ENCODE assay signal across 8 cellular contexts in genomic region chrX:129843459-129844306, GRCh38. TPM values are rescaled to one million over a fixed set of nuclear protein-coding genes. Genes with fewer than 3 reads are reported as not detected.
DNase-seq lines count a peak whose midpoint lies in the region; ATAC-seq and FAIRE-seq lines count a peak whose summit lies in the region.

Gene ZDHHC9, minus strand, starts transcription at chrX:129843886. Its CDS starts 1,941 bp downstream, at chrX:129841945.

- H3K9me2 ChIP-seq in Karpas-422 (replicated peaks; ENCODE audit: insufficient read depth, low read length): no peaks in the 10 kb centered on the region

- ATAC-seq in GM21825 (IDR thresholded peaks at IDR 0.05; ENCODE audit: unreplicated experiment) (peak; percentile 97), naive B cell (ENCODE audit: low read depth in 2 of 2) (peak; percentile 96 to 97)
- ATAC-seq in stimulated activated effector memory CD8-positive, alpha-beta T cell treated with anti-CD3 and anti-CD28 coated beads, Interleukin-12 subunit alpha, Interleukin-12 subunit beta, amount 100 ng/mL, for 72 hours: peak; percentile 98

- no peaks in the 10 kb centered on the region for H3K9me3 Mint-ChIP-seq in activated T-helper 1 cell treated with anti-CD3 and anti-CD28 coated beads, Interleukin-12 subunit alpha, Interleukin-12 subunit beta, Interleukin-2, Interleukin-4 antibody, amounts not matched to agents 30 ng/mL and 10 ng/mL and 1 ng/mL, durations not matched to agents 14 hours and 24 hours and 36 hours
- H3K9me3 Mint-ChIP-seq in naive B cell: peaks cover 0 to 2% (median 0%) of the 10 kb centered on the region in 7 donors
- H3K9me3 Mint-ChIP-seq in stimulated activated effector memory CD8-positive, alpha-beta T cell treated with anti-CD3 and anti-CD28 coated beads, Interleukin-12 subunit alpha, Interleukin-12 subunit beta, amount 100 ng/mL, for 72 hours: no peaks in the 10 kb centered on the region

- peak within 1 kb of the TSS; percentile 93 for H3K4me3 Mint-ChIP-seq in activated T-helper 1 cell treated with anti-CD3 and anti-CD28 coated beads, Interleukin-12 subunit alpha, Interleukin-12 subunit beta, Interleukin-2, Interleukin-4 antibody, amounts not matched to agents 30 ng/mL and 10 ng/mL and 1 ng/mL, durations not matched to agents 14 hours and 24 hours and 36 hours
- peak within 1 kb of the TSS; percentile 86 to 97 (median 95) for H3K4me3 Mint-ChIP-seq in naive B cell
- peak within 1 kb of the TSS; percentile 84 for H3K4me3 Mint-ChIP-seq in stimulated activated effector memory CD8-positive, alpha-beta T cell treated with anti-CD3 and anti-CD28 coated beads, Interleukin-12 subunit alpha, Interleukin-12 subunit beta, amount 100 ng/mL, for 72 hours

- H3K4me1 ChIP-seq in Karpas-422 (ENCODE audit: low read length): peaks cover 25% of the 10 kb centered on the region

- peaks cover 13% of the 10 kb centered on the region for H3K36me3 Mint-ChIP-seq in activated T-helper 1 cell treated with anti-CD3 and anti-CD28 coated beads, Interleukin-12 subunit alpha, Interleukin-12 subunit beta, Interleukin-2, Interleukin-4 antibody, amounts not matched to agents 30 ng/mL and 10 ng/mL and 1 ng/mL, durations not matched to agents 14 hours and 24 hours and 36 hours (ENCODE audit: low read depth)
- H3K36me3 Mint-ChIP-seq in naive B cell: no peaks in the 10 kb centered on the region
- H3K36me3 Mint-ChIP-seq in stimulated activated effector memory CD8-positive, alpha-beta T cell treated with anti-CD3 and anti-CD28 coated beads, Interleukin-12 subunit alpha, Interleukin-12 subunit beta, amount 100 ng/mL, for 72 hours: peaks cover 5% of the 10 kb centered on the region

- H3K79me2 ChIP-seq in Karpas-422 (ENCODE audit: low read length): peaks cover 25% of the 10 kb centered on the region

- H3K4me3 ChIP-seq in Karpas-422 (ENCODE audit: low read length): peak within 1 kb of the TSS; percentile 82

- peak within 1 kb of the TSS; percentile 71 for H3K9ac ChIP-seq in Karpas-422 (ENCODE audit: low read length)

- H3K27ac Mint-ChIP-seq in activated T-helper 1 cell treated with anti-CD3 and anti-CD28 coated beads, Interleukin-12 subunit alpha, Interleukin-12 subunit beta, Interleukin-2, Interleukin-4 antibody, amounts not matched to agents 30 ng/mL and 10 ng/mL and 1 ng/mL, durations not matched to agents 14 hours and 24 hours and 36 hours: peak within 1 kb of the TSS; percentile 88
- H3K27ac Mint-ChIP-seq in naive B cell: peak within 1 kb of the TSS; percentile 74 to 97 (median 90)
- peak within 1 kb of the TSS; percentile 89 for H3K27ac Mint-ChIP-seq in stimulated activated effector memory CD8-positive, alpha-beta T cell treated with anti-CD3 and anti-CD28 coated beads, Interleukin-12 subunit alpha, Interleukin-12 subunit beta, amount 100 ng/mL, for 72 hours

- H3K4me1 Mint-ChIP-seq in activated T-helper 1 cell treated with anti-CD3 and anti-CD28 coated beads, Interleukin-12 subunit alpha, Interleukin-12 subunit beta, Interleukin-2, Interleukin-4 antibody, amounts not matched to agents 30 ng/mL and 10 ng/mL and 1 ng/mL, durations not matched to agents 14 hours and 24 hours and 36 hours (ENCODE audit: low read depth): peaks cover 28% of the 10 kb centered on the region
- peaks cover 11 to 17% (median 12%) of the 10 kb centered on the region in 3 donors for H3K4me1 Mint-ChIP-seq in naive B cell
- peaks cover 18% of the 10 kb centered on the region for H3K4me1 Mint-ChIP-seq in stimulated activated effector memory CD8-positive, alpha-beta T cell treated with anti-CD3 and anti-CD28 coated beads, Interleukin-12 subunit alpha, Interleukin-12 subunit beta, amount 100 ng/mL, for 72 hours

- no peaks in the 10 kb centered on the region for H3K36me3 ChIP-seq in Karpas-422 (ENCODE audit: insufficient read depth, low read length)

- H3K27me3 Mint-ChIP-seq in activated T-helper 1 cell treated with anti-CD3 and anti-CD28 coated beads, Interleukin-12 subunit alpha, Interleukin-12 subunit beta, Interleukin-2, Interleukin-4 antibody, amounts not matched to agents 30 ng/mL and 10 ng/mL and 1 ng/mL, durations not matched to agents 14 hours and 24 hours and 36 hours (ENCODE audit: insufficient read depth): peaks cover 4% of the 10 kb centered on the region
- peaks cover 0 to 8% (median 6%) of the 10 kb centered on the region in 3 donors for H3K27me3 Mint-ChIP-seq in naive B cell

- peak within 1 kb of the TSS; percentile 88; the same call in 1 of the 2 replicates for H2AFZ ChIP-seq in Karpas-422 (ENCODE audit: low read length)

- DNase-seq in DMS79 (lab: John Stamatoyannopoulos, UW) (peak; percentile 76), Karpas-422 (peak; percentile 93), RCC 7860 (ENCODE audit: low spot score) (peak; percentile 69), fibroblast of gingiva (ENCODE audit: low read depth) (peak; percentile 91), naive B cell (peak; percentile 83)
- peak; percentile 78 for DNase-seq in activated T-helper 1 cell treated with anti-CD3 and anti-CD28 coated beads, Interleukin-12 subunit alpha, Interleukin-12 subunit beta, Interleukin-2, Interleukin-4 antibody, amounts not matched to agents 30 ng/mL and 10 ng/mL and 1 ng/mL, durations not matched to agents 14 hours and 24 hours and 36 hours (ENCODE audit: low spot score)
- peak; percentile 72 to 90 for DNase-seq in stimulated activated effector memory CD8-positive, alpha-beta T cell treated with anti-CD3 and anti-CD28 coated beads, Interleukin-12 subunit alpha, Interleukin-12 subunit beta, amount 100 ng/mL, for 72 hours (ENCODE audit: low spot score in 2 of 2)

- H4K20me1 ChIP-seq in Karpas-422 (ENCODE audit: insufficient read depth, low read depth, low read length): no peaks in the 10 kb centered on the region

- H3K27me3 ChIP-seq in Karpas-422 (ENCODE audit: low read length): no peaks in the 10 kb centered on the region

- intact Hi-C loops in activated T-helper 1 cell treated with anti-CD3 and anti-CD28 coated beads, Interleukin-12 subunit alpha, Interleukin-12 subunit beta, Interleukin-2, Interleukin-4 antibody, amounts not matched to agents 30 ng/mL and 10 ng/mL and 1 ng/mL, durations not matched to agents 14 hours and 24 hours and 36 hours (cut with micrococcal nuclease): loop anchor here (1.0 to 5.0 kb wide), 6 partner anchors 35 to 236 kb away; partner anchors contain the start of genes BCORL1 and UTP14A

- no peak within 1 kb of the TSS for H3K27ac ChIP-seq in Karpas-422 (ENCODE audit: low read length)

- no peaks in the 10 kb centered on the region for H3K9me3 ChIP-seq in Karpas-422 (ENCODE audit: low read length)

- FAIRE-seq in RCC 7860 (lab: Jason Lieb, UNC): peak; percentile 30

- H3K4me2 ChIP-seq in Karpas-422 (ENCODE audit: low read depth, low read length, poor library complexity, severe bottlenecking): peak within 1 kb of the TSS; percentile 68

RNA-seq across cellular contexts. Expression of gene ZDHHC9, which starts in this region (rescaled TPM):
- 15.2 and 18.4 TPM in 2 replicates for total RNA-seq in Karpas-422 (2014; rRNA removed; shearing (Covaris generic); ENCODE audit: low replicate concordance)
- total RNA-seq in activated T-helper 1 cell treated with anti-CD3 and anti-CD28 coated beads, Interleukin-12 subunit alpha, Interleukin-12 subunit beta, Interleukin-2, Interleukin-4 antibody, amounts not matched to agents 30 ng/mL and 10 ng/mL and 1 ng/mL, durations not matched to agents 14 hours and 24 hours and 36 hours: 13.6 and 14.2 TPM in 2 replicates
- polyA plus RNA-seq in naive B cell (ENCODE audit: low read depth in 6 of 6): 1 to 10 TPM in 5 of 6 donors, not detected in 1; 2.9 to 5.2 (median 3.8) TPM
